ENCODE assay signal across 13 cellular contexts in the genomic region with DNA sequence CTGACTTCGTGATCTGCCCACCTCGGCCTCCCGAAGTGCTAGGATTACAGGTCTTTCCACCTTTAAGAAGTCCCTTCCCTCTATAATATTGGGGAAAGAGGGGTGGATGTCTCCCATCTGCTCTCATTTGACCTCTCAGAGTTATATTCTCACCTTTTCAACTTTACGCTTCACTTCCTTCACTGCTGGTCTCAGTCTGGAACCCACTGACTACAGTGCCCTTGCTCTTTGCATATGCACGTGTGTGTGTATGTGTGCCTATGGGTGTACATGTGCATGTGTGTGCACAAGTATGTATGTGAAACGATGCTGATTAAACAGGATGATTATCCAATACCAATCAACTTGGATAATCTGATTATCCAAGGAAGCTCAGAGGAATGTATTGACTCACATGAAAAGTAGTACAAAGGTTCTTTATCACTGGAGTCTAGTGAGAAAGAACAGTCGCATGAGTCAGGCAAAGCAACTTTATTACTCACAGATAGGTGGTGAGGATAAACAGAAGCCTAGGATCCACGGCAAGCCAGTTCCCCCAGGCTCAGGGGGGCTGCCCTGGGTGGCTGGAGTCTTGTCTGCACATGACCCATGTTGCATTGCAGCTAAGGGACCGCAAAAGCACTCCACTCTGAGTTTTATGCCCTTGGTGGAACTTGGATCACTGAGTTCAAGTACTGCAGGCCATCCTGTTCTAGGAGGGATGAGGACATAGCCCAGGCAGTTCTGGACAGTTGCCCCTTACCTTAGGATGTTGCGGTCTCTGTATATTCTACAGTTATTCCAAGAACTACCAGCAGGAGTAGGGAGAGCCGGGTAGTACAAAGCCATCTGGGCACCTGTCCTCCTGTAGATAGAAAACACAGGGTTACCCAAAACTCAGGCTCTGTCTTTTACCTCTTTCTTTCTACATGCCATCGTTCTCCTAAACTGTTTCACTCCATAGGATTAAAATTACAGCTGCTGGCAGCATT. TPM values are rescaled to one million over a fixed set of nuclear protein-coding genes. Genes with fewer than 3 reads are reported as not detected.
DNase-seq lines count a peak whose midpoint lies in the region; ATAC-seq, FAIRE-seq and TF ChIP-seq lines count a peak whose summit lies in the region.
"Had no signal": no experiment of that assay in that cellular context is flagged by ENCODE, and none has a peak within 500 bp of the region (broad histone marks: within the 10 kb centered on the region; RNA-seq: fewer than 3 reads in every experiment).

No MANE protein-coding gene starts in this region.

- TF ChIP-seq CTCF in astrocyte (IDR thresholded peaks at IDR 0.05; ENCODE audit: insufficient read depth, low read depth, low read length), result no peak

- H2AFZ ChIP-seq in astrocyte (ENCODE audit: low read depth, low read length), result no peak overlapping the region

- no peak overlapping the region for H3K4me3 ChIP-seq in astrocyte (ENCODE audit: insufficient read depth, low read depth, low read length)
- H3K4me3 ChIP-seq: ascending aorta had no signal

- H3K9me3 ChIP-seq in astrocyte (ENCODE audit: insufficient read depth, low read depth, low read length), result no peaks in the 10 kb centered on the region
- H3K9me3 ChIP-seq: ascending aorta had no signal

- peak; percentile 75 for FAIRE-seq in astrocyte (lab: Jason Lieb, UNC)

- no peaks in the 10 kb centered on the region for H3K27me3 ChIP-seq in astrocyte (ENCODE audit: insufficient read depth, low read length)
- H3K27me3 ChIP-seq: ascending aorta had no signal

- ATAC-seq in HG03457 (IDR thresholded peaks at IDR 0.05; ENCODE audit: unreplicated experiment), result no peak
- ATAC-seq: sciatic nerve had no signal

- H3K27me3 Mint-ChIP-seq in astrocyte (ENCODE audit: low read depth, unreplicated experiment), result peaks cover 2% of the 10 kb centered on the region

- peak overlapping the region; percentile 56 for H3K4me2 ChIP-seq in astrocyte (ENCODE audit: low read length)

- peaks cover 6% of the 10 kb centered on the region for H3K4me1 Mint-ChIP-seq in astrocyte (ENCODE audit: low read depth, unreplicated experiment)
- H3K4me1 Mint-ChIP-seq: mesothelial cell of epicardium had no signal

- no peaks in the 10 kb centered on the region for H4K20me1 ChIP-seq in astrocyte (ENCODE audit: insufficient read depth, low read length)

- DNase-seq in AG08395 (ENCODE audit: low spot score) (peak; percentile 79), HS-5 (ENCODE audit: low read depth) (peak; percentile 66), astrocyte (ENCODE audit: low read depth) (peak; percentile 81), islet precursor cell (peak; percentile 95), NCI-H1436 treated with DMSO at 0.1 percent for 48 hours (lab: John Stamatoyannopoulos, UW) (no peak)
- DNase-seq in activated naive CD4-positive, alpha-beta T cell treated with Interleukin-2 at 50 U/mL for 16 hours, result no peak
- DNase-seq in stimulated activated CD4-positive, alpha-beta T cell treated with anti-CD3 and anti-CD28 coated beads, Interleukin-2, amount 100 ng/mL, for 48 hours, result no peak
- DNase-seq: KG1, NCI-H446 treated with DMSO at 0.1 percent for 48 hours had no signal

- H3K4me1 ChIP-seq in astrocyte (ENCODE audit: insufficient read depth, low read length), result peaks cover 14% of the 10 kb centered on the region
- H3K4me1 ChIP-seq: ascending aorta had no signal

- peak overlapping the region; percentile 12 for H3K9ac ChIP-seq in astrocyte (ENCODE audit: low read length)

- H3K36me3 ChIP-seq in astrocyte (ENCODE audit: insufficient read depth, low read length), result no peaks in the 10 kb centered on the region
- H3K36me3 ChIP-seq: ascending aorta had no signal

- H3K27ac Mint-ChIP-seq in astrocyte (ENCODE audit: unreplicated experiment), result no peak overlapping the region
- H3K27ac Mint-ChIP-seq: mesothelial cell of epicardium had no signal

- H3K27ac ChIP-seq in astrocyte (ENCODE audit: low read depth, low read length), result peak overlapping the region; percentile 32
- H3K27ac ChIP-seq: ascending aorta had no signal

- peaks cover 6% of the 10 kb centered on the region for H3K9me3 Mint-ChIP-seq in astrocyte (ENCODE audit: unreplicated experiment)
- H3K9me3 Mint-ChIP-seq: mesothelial cell of epicardium had no signal

- no peaks in the 10 kb centered on the region for H3K79me2 ChIP-seq in astrocyte (ENCODE audit: insufficient read depth, low read length)

- no peak overlapping the region for H3K4me3 Mint-ChIP-seq in astrocyte (ENCODE audit: unreplicated experiment)
- H3K4me3 Mint-ChIP-seq: mesothelial cell of epicardium had no signal

- H3K36me3 Mint-ChIP-seq in astrocyte (ENCODE audit: low read depth, unreplicated experiment), result peaks cover under 1% of the 10 kb centered on the region
- H3K36me3 Mint-ChIP-seq: mesothelial cell of epicardium had no signal

RNA-seq across cellular contexts. Expression of gene SNRNP48, which starts 50.9 kb away (rescaled TPM):
- total RNA-seq in astrocyte, result 10.2 and 13.1 TPM in 2 replicates

Comparison
In these comparisons a context has a peak if more than half of its experiments do, and no peak if none do; other contexts are left out.
1. DNase-seq: peak in AG08395 (single experiment), HS-5 (single experiment), astrocyte (single experiment) and islet precursor cell (single experiment); none in NCI-H1436 treated with DMSO at 0.1 percent for 48 hours (single experiment), activated naive CD4-positive, alpha-beta T cell treated with Interleukin-2 at 50 U/mL for 16 hours (single experiment) and stimulated activated CD4-positive, alpha-beta T cell treated with anti-CD3 and anti-CD28 coated beads, Interleukin-2, amount 100 ng/mL, for 48 hours (0 of 2).